In genomic region chr7:103712991-103713778, GRCh38 we compare ENCODE assay signal across 1 cellular context.
TF ChIP-seq lines count a peak whose summit lies in the region.

No MANE protein-coding gene starts in this region.

TF ChIP-seq in SK-N-SH, 30 proteins besides CTCF, POLR2A, EP300 and RAD21 (continued from another document):
- TF ChIP-seq NRF1 (IDR thresholded peaks at IDR 0.05; ENCODE audit: low read depth, low read length) (no peak), TAF1 (IDR thresholded peaks at IDR 0.05; ENCODE audit: borderline replicate concordance, low read depth, low read length) (no peak), MAX (IDR thresholded peaks at IDR 0.05; ENCODE audit: low read depth) (no peak), FOXJ3 (CRISPR knock-in tag; IDR thresholded peaks at IDR 0.05) (no peak), FOXM1 (IDR thresholded peaks at IDR 0.05; ENCODE audit: low read depth) (no peak), GATA2 (CRISPR knock-in tag; IDR thresholded peaks at IDR 0.05) (no peak), TEAD4 (IDR thresholded peaks at IDR 0.05; ENCODE audit: borderline replicate concordance, insufficient read depth) (no peak), USF1 (IDR thresholded peaks at IDR 0.05; ENCODE audit: borderline replicate concordance, low read depth) (no peak), TCF12 (IDR thresholded peaks at IDR 0.05) (no peak)
